In the genomic region with DNA sequence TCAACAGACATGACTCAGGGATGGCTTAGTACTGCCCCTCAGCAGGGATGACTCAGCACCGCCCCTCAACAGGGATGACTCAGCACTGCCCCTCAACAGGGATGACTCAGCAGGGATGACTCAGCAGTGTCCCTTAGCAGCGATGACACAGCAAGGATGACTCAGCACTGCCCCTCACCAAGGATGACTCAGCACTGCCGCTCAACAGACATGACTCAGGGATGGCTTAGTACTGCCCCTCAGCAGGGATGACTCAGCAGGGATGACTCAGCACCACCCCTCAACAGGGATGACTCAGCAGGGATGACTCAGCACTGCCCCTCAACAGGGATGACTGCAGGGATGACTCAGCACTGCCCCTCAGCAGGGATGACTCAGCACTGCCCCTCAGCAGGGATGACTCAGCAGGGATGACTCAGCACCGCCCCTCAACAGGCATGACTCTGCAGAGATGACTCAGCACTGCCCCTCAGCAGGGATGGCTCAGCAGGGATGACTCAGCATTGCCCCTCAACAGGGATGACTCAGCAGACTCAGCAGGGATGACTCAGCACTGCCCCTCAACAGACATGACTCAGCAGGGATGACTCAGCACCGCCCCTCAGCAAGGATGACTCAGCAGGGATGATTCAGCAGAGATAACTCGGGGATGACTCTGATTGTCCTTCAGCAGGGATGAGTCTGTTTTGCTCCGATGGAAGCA, we compare ENCODE assay signal across 8 cellular contexts. TPM values are rescaled to one million over a fixed set of nuclear protein-coding genes. Genes with fewer than 3 reads are reported as not detected.
DNase-seq lines count a peak whose midpoint lies in the region; TF ChIP-seq lines count a peak whose summit lies in the region.
"Not testable (repeated sequence)": the region's sequence is repeated elsewhere in the genome, so short reads cannot be mapped to it uniquely, and the experiment has no call there.

No MANE protein-coding gene starts in this region.

- in situ Hi-C loops in astrocyte of the cerebellum (cut with HindIII; ENCODE audit: low sequenced_read_pairs): not testable (repeated sequence)

- H3K4me2 ChIP-seq in BLaER1 treated with 17β-estradiol and CSF1 and Interleukin-3, amounts not matched to agents 10 nM and 100 nM: not testable (repeated sequence)

- DNase-seq in RKO (ENCODE audit: low spot score) (peak; percentile 81), astrocyte of the cerebellum (ENCODE audit: low read depth) (peak; percentile 9), fibroblast of the aortic adventitia (ENCODE audit: low read depth) (peak; percentile 70)
- peak; percentile 85 for DNase-seq in activated CD4-positive, alpha-beta memory T cell treated with anti-CD3 and anti-CD28 coated beads for 36 hours
- DNase-seq in nephron progenitor cell: not testable (repeated sequence)
- DNase-seq in stimulated activated CD8-positive, alpha-beta memory T cell treated with anti-CD3 and anti-CD28 coated beads, Interleukin-2, amount 100 ng/mL, for 48 hours (ENCODE audit: low read depth in 2 of 2): peak; percentile 15 to 40

- H3K27me3 Mint-ChIP-seq in activated CD4-positive, alpha-beta memory T cell treated with anti-CD3 and anti-CD28 coated beads for 36 hours: peaks cover 12% of the 10 kb centered on the region
- not testable (repeated sequence) for H3K27me3 Mint-ChIP-seq in nephron progenitor cell (ENCODE audit: low read depth, poor library complexity)

- H3K36me3 Mint-ChIP-seq in activated CD4-positive, alpha-beta memory T cell treated with anti-CD3 and anti-CD28 coated beads for 36 hours: peaks cover 58% of the 10 kb centered on the region
- H3K36me3 Mint-ChIP-seq in nephron progenitor cell (ENCODE audit: low read depth): peaks cover 75% of the 10 kb centered on the region

- H3K4me1 ChIP-seq in BLaER1 treated with 17β-estradiol and CSF1 and Interleukin-3, amounts not matched to agents 10 nM and 100 nM; HUES48 (ENCODE audit: control insufficient read depth, insufficient read depth, low read length): not testable (repeated sequence)

- peak overlapping the region; percentile 94 for H3K27ac Mint-ChIP-seq in activated CD4-positive, alpha-beta memory T cell treated with anti-CD3 and anti-CD28 coated beads for 36 hours
- peak overlapping the region; percentile 80 for H3K27ac Mint-ChIP-seq in nephron progenitor cell

- H3K4me3 ChIP-seq in BLaER1 treated with 17β-estradiol and CSF1 and Interleukin-3, amounts not matched to agents 10 nM and 100 nM: peak overlapping the region in 2 of 10 experiments; percentile 1 to 10; a peak in 2 of 20 replicates
- H3K4me3 ChIP-seq in HUES48 (ENCODE audit: low read depth, low read length); astrocyte of the cerebellum (ENCODE audit: low read depth, low read length); fibroblast of the aortic adventitia (ENCODE audit: low read depth, low read length): not testable (repeated sequence)

- not testable (repeated sequence) for TF ChIP-seq CTCF in astrocyte of the cerebellum (IDR thresholded peaks at IDR 0.05; ENCODE audit: low read depth, low read length, missing control alignments); fibroblast of the aortic adventitia (IDR thresholded peaks at IDR 0.05; ENCODE audit: insufficient read depth, low read length); nephron progenitor cell (IDR thresholded peaks at IDR 0.05)

- peaks cover 0 to 54% (median 29%) of the 10 kb centered on the region in 11 experiments; a peak in 16 of 22 replicates for H4K20me1 ChIP-seq in BLaER1 treated with 17β-estradiol and CSF1 and Interleukin-3, amounts not matched to agents 10 nM and 100 nM

- H3K27me3 ChIP-seq in BLaER1 treated with 17β-estradiol and CSF1 and Interleukin-3, amounts not matched to agents 10 nM and 100 nM; HUES48 (ENCODE audit: control insufficient read depth, insufficient read depth, low read length): not testable (repeated sequence)

- peaks cover 26% of the 10 kb centered on the region for H3K9me3 Mint-ChIP-seq in activated CD4-positive, alpha-beta memory T cell treated with anti-CD3 and anti-CD28 coated beads for 36 hours
- H3K9me3 Mint-ChIP-seq in nephron progenitor cell: peaks cover 16% of the 10 kb centered on the region

- intact Hi-C loops in activated CD4-positive, alpha-beta memory T cell treated with anti-CD3 and anti-CD28 coated beads for 36 hours (cut with micrococcal nuclease): loop anchor here (2.0 kb wide), 1 partner anchor 23 kb away; no protein-coding TSS in a partner anchor

- H3K36me3 ChIP-seq in BLaER1 treated with 17β-estradiol and CSF1 and Interleukin-3, amounts not matched to agents 10 nM and 100 nM: peaks cover 65 to 99% (median 84%) of the 10 kb centered on the region in 11 experiments
- H3K36me3 ChIP-seq in HUES48 (ENCODE audit: control insufficient read depth, insufficient read depth, low read length): peaks cover 63% of the 10 kb centered on the region

- CTCF ChIA-PET in activated CD4-positive, alpha-beta memory T cell treated with anti-CD3 and anti-CD28 coated beads for 36 hours (lab: Charles Lee): not testable (repeated sequence)

- peaks cover 6 to 51% (median 25%) of the 10 kb centered on the region in 11 experiments; a peak in 21 of 22 replicates for H3K9me3 ChIP-seq in BLaER1 treated with 17β-estradiol and CSF1 and Interleukin-3, amounts not matched to agents 10 nM and 100 nM (replicated peaks in 1 of 11)
- peaks cover 32% of the 10 kb centered on the region for H3K9me3 ChIP-seq in HUES48 (ENCODE audit: control insufficient read depth, insufficient read depth, low read length)

- H3K4me1 Mint-ChIP-seq in activated CD4-positive, alpha-beta memory T cell treated with anti-CD3 and anti-CD28 coated beads for 36 hours (ENCODE audit: low read depth): peaks cover 18% of the 10 kb centered on the region
- not testable (repeated sequence) for H3K4me1 Mint-ChIP-seq in nephron progenitor cell

- peak overlapping the region in 9 of 11 experiments; percentile 43 to 82 (median 53); a peak in 15 of 22 replicates for H3K9ac ChIP-seq in BLaER1 treated with 17β-estradiol and CSF1 and Interleukin-3, amounts not matched to agents 10 nM and 100 nM
- peak overlapping the region; percentile 66 for H3K9ac ChIP-seq in HUES48 (ENCODE audit: low read depth, low read length)

- POLR2A ChIA-PET in activated CD4-positive, alpha-beta memory T cell treated with anti-CD3 and anti-CD28 coated beads for 36 hours (lab: Charles Lee): not testable (repeated sequence)

- peak overlapping the region; percentile 61 for H3K4me3 Mint-ChIP-seq in activated CD4-positive, alpha-beta memory T cell treated with anti-CD3 and anti-CD28 coated beads for 36 hours
- not testable (repeated sequence) for H3K4me3 Mint-ChIP-seq in nephron progenitor cell

- H3K27ac ChIP-seq in BLaER1 treated with 17β-estradiol and CSF1 and Interleukin-3, amounts not matched to agents 10 nM and 100 nM: peak overlapping the region; percentile 46 to 94 (median 80); a peak in 21 of 22 replicates
- H3K27ac ChIP-seq in HUES48 (ENCODE audit: low read depth, low read length): peak overlapping the region; percentile 96

RNA-seq across cellular contexts. Expression of gene DBNDD1, which starts 23.6 kb away (rescaled TPM):
- under 1 TPM; 0.81 to 0.94 TPM for total RNA-seq in activated CD4-positive, alpha-beta memory T cell treated with anti-CD3 and anti-CD28 coated beads for 36 hours
- 0.16 and 1.7 TPM in 2 replicates for total RNA-seq in fibroblast of the aortic adventitia (ENCODE audit: low replicate concordance)

RNA-seq across cellular contexts. Expression of gene DEF8, which starts 47.1 kb away (rescaled TPM):
- total RNA-seq in activated CD4-positive, alpha-beta memory T cell treated with anti-CD3 and anti-CD28 coated beads for 36 hours: 10 to 100 TPM; 29.0 to 33.3 TPM
- total RNA-seq in fibroblast of the aortic adventitia (ENCODE audit: low replicate concordance): 56.9 and 111 TPM in 2 replicates
